8 cellular contexts compared by ENCODE assay signal in genomic region chr20:14879020-14879697, GRCh38.
DNase-seq lines count a peak whose midpoint lies in the region; ATAC-seq, FAIRE-seq and TF ChIP-seq lines count a peak whose summit lies in the region.
"Had no signal": no experiment of that assay in that cellular context is flagged by ENCODE, and none has a peak within 500 bp of the region (broad histone marks: within the 10 kb centered on the region; RNA-seq: fewer than 3 reads in every experiment).

No MANE protein-coding gene starts in this region.

- no peak for TF ChIP-seq CTCF in astrocyte (IDR thresholded peaks at IDR 0.05; ENCODE audit: insufficient read depth, low read depth, low read length)

- H3K4me1 Mint-ChIP-seq in astrocyte (ENCODE audit: low read depth, unreplicated experiment) = peaks cover 16% of the 10 kb centered on the region

- no peaks in the 10 kb centered on the region for H3K27me3 Mint-ChIP-seq in astrocyte (ENCODE audit: low read depth, unreplicated experiment)

- FAIRE-seq in astrocyte (lab: Jason Lieb, UNC) = no peak

- no peaks in the 10 kb centered on the region for H4K20me1 ChIP-seq in astrocyte (ENCODE audit: insufficient read depth, low read length)

- H3K9me3 Mint-ChIP-seq in astrocyte (ENCODE audit: unreplicated experiment) = no peaks in the 10 kb centered on the region

- DNase-seq in astrocyte (ENCODE audit: low read depth) (peak; percentile 77), skeletal muscle cell (ENCODE audit: low read depth) (peak; percentile 76), Ammon's horn (ENCODE audit: low spot score) (no peak)
- DNase-seq in stimulated activated CD4-positive, alpha-beta T cell treated with anti-CD3 and anti-CD28 coated beads, Interleukin-15, amount 100 ng/mL, for 24 hours = no peak
- DNase-seq: left ventricle myocardium superior had no signal

- H3K4me3 ChIP-seq in astrocyte (ENCODE audit: insufficient read depth, low read depth, low read length) (no peak overlapping the region), skeletal muscle cell (ENCODE audit: low read depth, low read length) (no peak overlapping the region)

- no peaks in the 10 kb centered on the region for H3K27me3 ChIP-seq in astrocyte (ENCODE audit: insufficient read depth, low read length)

- no peaks in the 10 kb centered on the region for H3K36me3 ChIP-seq in astrocyte (ENCODE audit: insufficient read depth, low read length)

- no peaks in the 10 kb centered on the region for H3K79me2 ChIP-seq in astrocyte (ENCODE audit: insufficient read depth, low read length)

- H3K4me3 Mint-ChIP-seq in astrocyte (ENCODE audit: unreplicated experiment) = no peak overlapping the region

- H3K4me2 ChIP-seq in astrocyte (ENCODE audit: low read length) = no peak overlapping the region

- H2AFZ ChIP-seq in astrocyte (ENCODE audit: low read depth, low read length) = no peak overlapping the region

- H3K27ac Mint-ChIP-seq in astrocyte (ENCODE audit: unreplicated experiment) = peak overlapping the region; percentile 85

- no peaks in the 10 kb centered on the region for H3K9me3 ChIP-seq in astrocyte (ENCODE audit: insufficient read depth, low read depth, low read length)

- no peak overlapping the region for H3K9ac ChIP-seq in astrocyte (ENCODE audit: low read length)

- no peaks in the 10 kb centered on the region for H3K4me1 ChIP-seq in astrocyte (ENCODE audit: insufficient read depth, low read length)

- H3K36me3 Mint-ChIP-seq in astrocyte (ENCODE audit: low read depth, unreplicated experiment) = no peaks in the 10 kb centered on the region

- ATAC-seq in GM19025 (IDR thresholded peaks at IDR 0.05; ENCODE audit: low read depth, unreplicated experiment) (peak; percentile 54), HG03342 (IDR thresholded peaks at IDR 0.05; ENCODE audit: unreplicated experiment) (peak; percentile 78), HG03571 (IDR thresholded peaks at IDR 0.05; ENCODE audit: unreplicated experiment) (no peak)
- ATAC-seq: left ventricle myocardium superior had no signal

- H3K27ac ChIP-seq in astrocyte (ENCODE audit: low read depth, low read length) = peak overlapping the region; percentile 35

Comparison
In these comparisons a context has a peak if more than half of its experiments do, and no peak if none do; other contexts are left out.
1. DNase-seq: peak in astrocyte (single experiment) and skeletal muscle cell (single experiment); none in Ammon's horn (single experiment) and stimulated activated CD4-positive, alpha-beta T cell treated with anti-CD3 and anti-CD28 coated beads, Interleukin-15, amount 100 ng/mL, for 24 hours (single experiment).